ENCODE assay signal across 1 cellular context in genomic region chr4:40190465-40190864, GRCh38.
TF ChIP-seq lines count a peak whose summit lies in the region.

No MANE protein-coding gene starts in this region.

TF ChIP-seq in A549, 52 proteins besides CTCF, POLR2A, EP300 and RAD21 (continued from another document):
- no peak for TF ChIP-seq NFE2L2 (conservative IDR thresholded peaks at IDR 0.05; ENCODE audit: low read length)
